In genomic region chr10:15141136-15142067, GRCh38 we compare ENCODE assay signal across 9 cellular contexts. TPM values are rescaled to one million over a fixed set of nuclear protein-coding genes. Genes with fewer than 3 reads are reported as not detected.
DNase-seq lines count a peak whose midpoint lies in the region; ATAC-seq and TF ChIP-seq lines count a peak whose summit lies in the region.
"Had no signal": no experiment of that assay in that cellular context is flagged by ENCODE, and none has a peak within 500 bp of the region (broad histone marks: within the 10 kb centered on the region; RNA-seq: fewer than 3 reads in every experiment).

No MANE protein-coding gene starts in this region.

- H3K4me2 ChIP-seq in mesendoderm (ENCODE audit: low read length) = no peak overlapping the region
- H3K4me2 ChIP-seq: KMS-11 had no signal

- intact Hi-C loops in mucosa of descending colon (cut with DNase I, micrococcal nuclease) = no loop called here

- CTCF ChIA-PET in T-cell (lab: Charles Lee) = interaction anchor here in 1 of 2 donors (0.6 to 1.0 kb wide), 3 partner anchors 9 to 169 kb away, joined by 3 read pairs; no protein-coding TSS in a partner anchor

- no peak overlapping the region for H3K56ac ChIP-seq in mesendoderm (ENCODE audit: low read length)

- no peaks in the 10 kb centered on the region for H3K4me1 ChIP-seq in mucosa of descending colon (ENCODE audit: low read depth)
- H3K4me1 ChIP-seq in mesendoderm (ENCODE audit: control insufficient read depth, low read depth, low read length) = no peaks in the 10 kb centered on the region

- H3K36me3 Mint-ChIP-seq in T-cell = peaks cover 43% of the 10 kb centered on the region
- H3K36me3 Mint-ChIP-seq in osteocyte (ENCODE audit: unreplicated experiment) = peaks cover 16% of the 10 kb centered on the region

- no peaks in the 10 kb centered on the region for H3K79me2 ChIP-seq in mesendoderm (ENCODE audit: control insufficient read depth, insufficient read depth, low read length)

- H3K23ac ChIP-seq in mesendoderm (ENCODE audit: low read length) = no peak overlapping the region

- H3K4me3 ChIP-seq in mucosa of descending colon (no peak overlapping the region), mesendoderm (ENCODE audit: low read length) (no peak overlapping the region), H7 (ENCODE audit: insufficient read depth, low read depth, low read length) (no peak overlapping the region)

- no CpG with 5 or more reads among the region's 16 CpGs for WGBS in mesendoderm (ENCODE audit: extremely low coverage, insufficient coverage, low lambda C conversion rate)

- H3K18ac ChIP-seq in mesendoderm (ENCODE audit: low read length) = no peak overlapping the region

- H3K36me3 ChIP-seq in mucosa of descending colon (ENCODE audit: low read depth) = no peaks in the 10 kb centered on the region
- H3K36me3 ChIP-seq in mesendoderm (ENCODE audit: control insufficient read depth, insufficient read depth, low read length) = no peaks in the 10 kb centered on the region
- H3K36me3 ChIP-seq in H7 (replicated peaks; ENCODE audit: control insufficient read depth, insufficient read depth, low read length) = no peaks in the 10 kb centered on the region

- DNase-seq in T-cell = peak in 3 of 34 experiments; percentile 8 to 9 (median 8)
- DNase-seq in mucosa of descending colon = no peak
- no peak for DNase-seq in NCI-H2107 treated with DMSO at 0.1 percent for 48 hours (lab: John Stamatoyannopoulos, UW; ENCODE audit: unreplicated experiment)
- no peak for DNase-seq in mesendoderm
- no peak for DNase-seq in H7
- no peak for DNase-seq in osteocyte (ENCODE audit: extremely low spot score, unreplicated experiment)

- H2BK15ac ChIP-seq in mesendoderm (replicated peaks; ENCODE audit: low read depth) = no peak overlapping the region

- TF ChIP-seq CTCF in mucosa of descending colon (IDR thresholded peaks at IDR 0.05) = no peak
- no peak for TF ChIP-seq CTCF in osteocyte (IDR thresholded peaks at IDR 0.05)

- no peak overlapping the region for H3K27ac ChIP-seq in mesendoderm (ENCODE audit: low read depth, low read length)
- H3K27ac ChIP-seq: KMS-11 had no signal

- POLR2A ChIA-PET in T-cell (lab: Charles Lee) = interaction anchor here in 1 of 2 donors (0.6 kb wide), 1 partner anchor 768 kb away, joined by 3 read pairs; no protein-coding TSS in a partner anchor

- H2BK120ac ChIP-seq in mesendoderm (ENCODE audit: low read depth, low read length) = no peak overlapping the region

- H3K27ac Mint-ChIP-seq in T-cell (peak overlapping the region; percentile 55 to 84), osteocyte (ENCODE audit: unreplicated experiment) (no peak overlapping the region)

- H3K9me3 ChIP-seq in mucosa of descending colon = no peaks in the 10 kb centered on the region

- peaks cover 57 to 60% (median 60%) of the 10 kb centered on the region in 3 donors for H3K4me1 Mint-ChIP-seq in T-cell
- H3K4me1 Mint-ChIP-seq in osteocyte (ENCODE audit: unreplicated experiment) = no peaks in the 10 kb centered on the region

- H3K4me3 Mint-ChIP-seq in T-cell (peak overlapping the region; percentile 40 to 75 (median 65)), osteocyte (ENCODE audit: unreplicated experiment) (no peak overlapping the region)

- H4K5ac ChIP-seq in mesendoderm (ENCODE audit: low read length) = no peak overlapping the region

- H3K79me1 ChIP-seq in mesendoderm (ENCODE audit: low read length) = peaks cover 4% of the 10 kb centered on the region

- no peaks in the 10 kb centered on the region for H3K27me3 Mint-ChIP-seq in T-cell
- H3K27me3 Mint-ChIP-seq in osteocyte (ENCODE audit: unreplicated experiment) = no peaks in the 10 kb centered on the region

- no peak overlapping the region for H2BK5ac ChIP-seq in mesendoderm (ENCODE audit: low read length)

- H3K9me3 Mint-ChIP-seq in T-cell (no peaks in the 10 kb centered on the region), osteocyte (ENCODE audit: unreplicated experiment) (no peaks in the 10 kb centered on the region)

- no peak overlapping the region for H3K4ac ChIP-seq in mesendoderm (ENCODE audit: low read depth, low read length)

- H4K8ac ChIP-seq in mesendoderm (ENCODE audit: low read depth, low read length) = no peak overlapping the region

- H2AK5ac ChIP-seq in mesendoderm (ENCODE audit: low read length) = no peak overlapping the region

- no peak overlapping the region for H3K9ac ChIP-seq in mesendoderm (ENCODE audit: low read length)
- H3K9ac ChIP-seq: KMS-11 had no signal

- no peaks in the 10 kb centered on the region for H3K27me3 ChIP-seq in mesendoderm (ENCODE audit: insufficient read depth, low read length, poor library complexity)
- H3K27me3 ChIP-seq in H7 (ENCODE audit: control insufficient read depth, insufficient read depth, low read length) = no peaks in the 10 kb centered on the region

- ATAC-seq in GM18868 (IDR thresholded peaks at IDR 0.05; ENCODE audit: unreplicated experiment) (peak; percentile 97), HG02798 (IDR thresholded peaks at IDR 0.05; ENCODE audit: poor library complexity, unreplicated experiment) (peak; percentile 90), T-cell (replicated peaks in 1 of 4) (peak; percentile 33 to 69 (median 54)), mucosa of descending colon (peak; percentile 40)

RNA-seq across cellular contexts. Expression of gene NMT2, which starts 27.1 kb away (rescaled TPM):
- total RNA-seq in T-cell = 10 to 100 TPM; 35.5 to 80.4 (median 40.8) TPM
- 10 to 100 TPM; 21.8 to 26.4 (median 24.3) TPM for total RNA-seq in mucosa of descending colon
- polyA plus RNA-seq in mesendoderm (2013, experiment 1 of 2) = 14.3 TPM
- 14.1 TPM for polyA plus RNA-seq in mesendoderm (2013, experiment 2 of 2)
- 10.6 and 12.3 TPM in 2 replicates for total RNA-seq in H7 (2014; rRNA removed; shearing (Covaris generic))
- total RNA-seq in osteocyte = 15.0 and 17.4 TPM in 2 replicates

RNA-seq across cellular contexts. Expression of gene RPP38, which starts 44.2 kb away (rescaled TPM):
- total RNA-seq in T-cell = 10 to 100 TPM in 4 of 5 donors, 1 to 10 TPM in 1; 8.2 to 21.0 (median 16.6) TPM
- total RNA-seq in mucosa of descending colon = 10 to 100 TPM; 15.8 to 17.9 (median 17.7) TPM
- 22.9 TPM for polyA plus RNA-seq in mesendoderm (2013, experiment 1 of 2)
- 22.8 TPM for polyA plus RNA-seq in mesendoderm (2013, experiment 2 of 2)
- 17.5 and 18.5 TPM in 2 replicates for total RNA-seq in H7 (2014; rRNA removed; shearing (Covaris generic))
- total RNA-seq in osteocyte = 13.7 and 17.9 TPM in 2 replicates

RNA-seq across cellular contexts. Expression of gene ACBD7, which starts 52.8 kb away (rescaled TPM):
- total RNA-seq in T-cell (under 1 TPM in 3 of 5 donors, not detected in 2; 0.28 to 0.98 (median 0.35) TPM), mucosa of descending colon (under 1 TPM in 2 of 3 donors, not detected in 1; 0.22 to 0.75 TPM), osteocyte (0.73 and 0.86 TPM in 2 replicates)
- polyA plus RNA-seq in mesendoderm (2013, experiment 1 of 2) = 1.9 TPM
- 2.2 TPM for polyA plus RNA-seq in mesendoderm (2013, experiment 2 of 2)
- total RNA-seq in H7 (2014; rRNA removed; shearing (Covaris generic)) = 2.0 and 6.1 TPM in 2 replicates

Comparison
In these comparisons a context has a peak if more than half of its experiments do, and no peak if none do; other contexts are left out.
1. ATAC-seq: peak in every context shown above with its lines; median percentile 97 in GM18868; 90 in HG02798; 54 in T-cell; 40 in mucosa of descending colon.